In the genomic region with DNA sequence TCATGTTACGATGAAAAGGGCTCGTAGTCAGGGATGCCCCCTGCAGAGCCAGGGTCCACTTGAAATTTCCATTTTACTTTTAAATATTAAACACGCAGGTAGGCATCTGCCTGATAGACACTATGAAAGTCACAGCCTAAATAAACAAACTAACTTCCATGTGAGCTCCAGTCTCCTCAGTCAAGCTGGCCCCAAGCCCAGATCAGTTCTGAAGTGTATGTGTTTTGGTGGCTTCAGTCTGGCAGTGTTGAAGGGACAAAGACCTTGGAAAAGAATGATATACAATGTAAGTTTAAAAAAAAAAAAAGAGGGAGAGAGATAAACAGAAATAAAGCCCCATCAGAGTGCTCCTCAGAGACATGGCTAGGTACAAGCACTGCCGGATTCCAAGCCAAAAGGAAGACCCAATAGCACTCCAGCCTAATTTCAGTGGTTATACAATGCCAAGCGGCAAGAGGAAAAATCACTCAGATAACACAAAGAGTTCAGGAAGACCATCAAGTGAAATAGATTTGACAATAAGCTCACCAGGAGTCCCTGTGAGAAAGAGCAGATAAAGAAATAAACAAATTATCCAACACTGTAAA, we compare ENCODE assay signal across 12 cellular contexts.
DNase-seq lines count a peak whose midpoint lies in the region; ATAC-seq, FAIRE-seq and TF ChIP-seq lines count a peak whose summit lies in the region.
"Had no signal": no experiment of that assay in that cellular context is flagged by ENCODE, and none has a peak within 500 bp of the region (broad histone marks: within the 10 kb centered on the region; RNA-seq: fewer than 3 reads in every experiment).

No MANE protein-coding gene starts in this region.

- intact Hi-C loops in right lobe of liver (cut with DNase I), result no loop called here
- intact Hi-C loops in HepG2 (cut with micrococcal nuclease; ENCODE audit: unreplicated experiment), result no loop called here
- intact Hi-C loops in aorta (cut with DNase I), result no loop called here
- intact Hi-C loops in Caco-2 (cut with micrococcal nuclease; ENCODE audit: unreplicated experiment), result no loop called here

- H3K9me3 Mint-ChIP-seq in Caco-2 (ENCODE audit: unreplicated experiment), result no peaks in the 10 kb centered on the region
- H3K9me3 Mint-ChIP-seq: stimulated activated naive CD8-positive, alpha-beta T cell treated with anti-CD3 and anti-CD28 coated beads, Interleukin-15, Interleukin-2, amounts not matched to agents 100 ng/mL and 50 ng/mL, for 24 hours; T-helper 2 cell treated with Interferon-gamma antibody and Interleukin-4, amounts not matched to agents 5 μg/mL and 100 μg/mL, for 36 hours had no signal

- no peak overlapping the region for H3K4me3 Mint-ChIP-seq in Caco-2 (ENCODE audit: unreplicated experiment)
- H3K4me3 Mint-ChIP-seq: stimulated activated naive CD8-positive, alpha-beta T cell treated with anti-CD3 and anti-CD28 coated beads, Interleukin-15, Interleukin-2, amounts not matched to agents 100 ng/mL and 50 ng/mL, for 24 hours; T-helper 2 cell treated with Interferon-gamma antibody and Interleukin-4, amounts not matched to agents 5 μg/mL and 100 μg/mL, for 36 hours had no signal

- DNase-seq in right lobe of liver (peak in 1 of 3 donors; percentile 40), HepG2 (ENCODE audit: low spot score) (no peak), SHP77 (lab: John Stamatoyannopoulos, UW) (peak; percentile 13 to 31), kidney tubule cell (ENCODE audit: low spot score) (peak; percentile 34), aorta (peak in 1 of 2 donors; percentile 53), SW480 (ENCODE audit: low spot score) (no peak), Caco-2 (no peak), retina (no peak)
- DNase-seq: Karpas-422 had no signal

- no peaks in the 10 kb centered on the region for H3K36me3 ChIP-seq in right lobe of liver
- H3K36me3 ChIP-seq in HepG2 (replicated peaks in 1 of 2; ENCODE audit: control insufficient read depth in 1 of 2, insufficient read depth in 2 of 2, low read length in 2 of 2), result no peaks in the 10 kb centered on the region
- H3K36me3 ChIP-seq in aorta (ENCODE audit: control insufficient read depth in 1 of 2, insufficient read depth in 2 of 2, low read length in 1 of 2), result no peaks in the 10 kb centered on the region
- H3K36me3 ChIP-seq in Caco-2 (ENCODE audit: control insufficient read depth, insufficient read depth, low read length), result no peaks in the 10 kb centered on the region

- no peak for TF ChIP-seq RAD21 in HepG2 (CRISPR knock-in tag; IDR thresholded peaks at IDR 0.05)

- TF ChIP-seq POLR2A in right lobe of liver (IDR thresholded peaks at IDR 0.05) (no peak), HepG2 (IDR thresholded peaks at IDR 0.05; ENCODE audit: insufficient read depth in 1 of 2, low read depth in 2 of 2, low read length in 2 of 2) (no peak)

- no peaks in the 10 kb centered on the region for H3K27me3 ChIP-seq in right lobe of liver
- H3K27me3 ChIP-seq in HepG2 (ENCODE audit: control insufficient read depth in 1 of 2, insufficient read depth in 2 of 2, low read length in 2 of 2), result no peaks in the 10 kb centered on the region
- H3K27me3 ChIP-seq in aorta (ENCODE audit: control insufficient read depth in 1 of 2, insufficient read depth in 2 of 2, low read length in 1 of 2), result no peaks in the 10 kb centered on the region
- H3K27me3 ChIP-seq in Caco-2 (replicated peaks; ENCODE audit: control insufficient read depth, insufficient read depth, low read length), result no peaks in the 10 kb centered on the region

- no peak overlapping the region for H3K9ac ChIP-seq in HepG2 (ENCODE audit: insufficient read depth, low read depth, low read length)

- TF ChIP-seq CTCF in right lobe of liver (IDR thresholded peaks at IDR 0.05) (no peak), HepG2 (CRISPR knock-in tag; IDR thresholded peaks at IDR 0.05) (no peak), Caco-2 (IDR thresholded peaks at IDR 0.05; ENCODE audit: insufficient read depth in 1 of 2, low read depth in 1 of 2, low read length in 1 of 2, severe bottlenecking in 1 of 2, unreplicated experiment in 1 of 2) (no peak)

- no peak for FAIRE-seq in HepG2 (lab: Jason Lieb, UNC)

- no peak overlapping the region for H2AFZ ChIP-seq in HepG2 (ENCODE audit: low read length)

- H3K4me3 ChIP-seq in right lobe of liver, result no peak overlapping the region
- H3K4me3 ChIP-seq in HepG2 (replicated peaks in 1 of 3; ENCODE audit: insufficient read depth in 1 of 3, low read depth in 2 of 3, low read length in 3 of 3), result no peak overlapping the region
- no peak overlapping the region for H3K4me3 ChIP-seq in aorta (ENCODE audit: low read length in 2 of 2)
- H3K4me3 ChIP-seq in Caco-2 (ENCODE audit: low read depth, low read length), result no peak overlapping the region

- no peak overlapping the region for H3K27ac Mint-ChIP-seq in Caco-2 (ENCODE audit: unreplicated experiment)
- H3K27ac Mint-ChIP-seq: stimulated activated naive CD8-positive, alpha-beta T cell treated with anti-CD3 and anti-CD28 coated beads, Interleukin-15, Interleukin-2, amounts not matched to agents 100 ng/mL and 50 ng/mL, for 24 hours; T-helper 2 cell treated with Interferon-gamma antibody and Interleukin-4, amounts not matched to agents 5 μg/mL and 100 μg/mL, for 36 hours had no signal

- CTCF ChIA-PET in HepG2 (lab: Yijun Ruan, JAX; ENCODE audit: low intra/inter-chr PET ratio, low total read pairs), result no interaction called here
- CTCF ChIA-PET in Caco-2 (lab: Charles Lee), result no interaction called here

- no peaks in the 10 kb centered on the region for H3K79me2 ChIP-seq in HepG2 (ENCODE audit: insufficient read depth, low read length)

- H3K9me3 ChIP-seq in right lobe of liver, result no peaks in the 10 kb centered on the region
- H3K9me3 ChIP-seq in HepG2 (ENCODE audit: low read length), result no peaks in the 10 kb centered on the region
- H3K9me3 ChIP-seq in aorta (ENCODE audit: control insufficient read depth, low read length), result no peaks in the 10 kb centered on the region
- H3K9me3 ChIP-seq in Caco-2, result no peaks in the 10 kb centered on the region

- TF ChIP-seq EP300 in HepG2 (IDR thresholded peaks at IDR 0.05; ENCODE audit: low read depth in 2 of 2, low read length in 2 of 2), result no peak
- TF ChIP-seq EP300 in HepG2 (CRISPR knock-in tag; IDR thresholded peaks at IDR 0.05; ENCODE audit: borderline replicate concordance), result no peak

- no peaks in the 10 kb centered on the region for H3K4me1 Mint-ChIP-seq in Caco-2 (ENCODE audit: low read depth, unreplicated experiment)

- no TSS peak for BruUV-seq in HepG2 (replicated peaks; lab: Mats Ljungman, UMichigan)
- no TSS peak for BruUV-seq in Caco-2 (replicated peaks; lab: Mats Ljungman, UMichigan)

- H3K4me1 ChIP-seq in right lobe of liver (no peaks in the 10 kb centered on the region), HepG2 (ENCODE audit: insufficient read depth, low read length) (no peaks in the 10 kb centered on the region), aorta (ENCODE audit: control insufficient read depth in 1 of 2, insufficient read depth in 2 of 2, low read length in 2 of 2) (no peaks in the 10 kb centered on the region), Caco-2 (no peaks in the 10 kb centered on the region)

- no peaks in the 10 kb centered on the region for H3K36me3 Mint-ChIP-seq in Caco-2 (ENCODE audit: insufficient read depth, unreplicated experiment)

- POLR2A ChIA-PET in HepG2 (lab: Yijun Ruan, JAX), result no interaction called here
- POLR2A ChIA-PET in Caco-2 (lab: Charles Lee), result no interaction called here

- in situ Hi-C loops in HepG2 (cut with HindIII; ENCODE audit: extremely low pct_ligation_motif_present, low pct_unique_long_range_greater_than_20kb), result no loop called here

- H4K20me1 ChIP-seq in HepG2 (ENCODE audit: insufficient read depth, low read length), result no peaks in the 10 kb centered on the region

- 51% methylated on average over 5 of the region's 5 CpGs for WGBS in right lobe of liver (ENCODE audit: insufficient coverage, low coverage, low lambda C conversion rate, missing lambda C conversion rate)
- whole genome bisulfite sequencing in HepG2 (ENCODE audit: low lambda C conversion rate), result 19% methylated on average over 5 of the region's 5 CpGs
- 60 to 75% methylated on average over 5 of the region's 5 CpGs for WGBS in aorta, 2 donors

- ATAC-seq in right lobe of liver, result peak; percentile 32 to 65 (median 48)
- ATAC-seq in HepG2, result no peak
- ATAC-seq in aorta (ENCODE audit: low FRiP score), result peak; percentile 59
- ATAC-seq: HCT116 had no signal

- no peak overlapping the region for H3K27ac ChIP-seq in right lobe of liver
- H3K27ac ChIP-seq in HepG2 (ENCODE audit: extremely low read length, insufficient read depth, low read length), result no peak overlapping the region
- H3K27ac ChIP-seq in aorta (ENCODE audit: low read depth in 1 of 2, low read length in 2 of 2), result no peak overlapping the region

- H3K27me3 Mint-ChIP-seq in Caco-2 (ENCODE audit: insufficient read depth, unreplicated experiment), result peaks cover 8% of the 10 kb centered on the region
- H3K27me3 Mint-ChIP-seq: stimulated activated naive CD8-positive, alpha-beta T cell treated with anti-CD3 and anti-CD28 coated beads, Interleukin-15, Interleukin-2, amounts not matched to agents 100 ng/mL and 50 ng/mL, for 24 hours had no signal

- no peak overlapping the region for H3K4me2 ChIP-seq in HepG2 (ENCODE audit: low read depth, low read length)

TF ChIP-seq in HepG2, 621 proteins besides CTCF, POLR2A, EP300 and RAD21 (continues in another document):
- TF ChIP-seq TGIF2 (CRISPR knock-in tag; IDR thresholded peaks at IDR 0.05) (no peak), ZSCAN9 (CRISPR knock-in tag; IDR thresholded peaks at IDR 0.05; ENCODE audit: borderline replicate concordance) (no peak), BCLAF1 (IDR thresholded peaks at IDR 0.05) (no peak), ZBTB8A (CRISPR knock-in tag; IDR thresholded peaks at IDR 0.05; ENCODE audit: borderline replicate concordance, low read depth) (no peak), ZBTB7A (CRISPR knock-in tag; IDR thresholded peaks at IDR 0.05) (no peak)

Comparison
In these comparisons a context has a peak if more than half of its experiments do, and no peak if none do; other contexts are left out.
1. DNase-seq: peak in SHP77 (2 of 2) and kidney tubule cell (single experiment); none in HepG2 (single experiment), SW480 (single experiment), Caco-2 (0 of 2) and retina (single experiment).